ENCODE assay signal across 28 cellular contexts in genomic region chr10:11010582-11010981, GRCh38.
"Had no signal": no experiment of that assay in that cellular context is flagged by ENCODE, and none has a peak within 500 bp of the region (broad histone marks: within the 10 kb centered on the region; RNA-seq: fewer than 3 reads in every experiment).

No MANE protein-coding gene starts in this region.

- H3K36me3 Mint-ChIP-seq: activated naive CD4-positive, alpha-beta T cell treated with anti-CD3 and anti-CD28 coated beads, Interleukin-2, amount 50 U/mL, for 24 hours; natural killer cell treated with Interleukin-12 subunit alpha and Interleukin-12 subunit beta and Interleukin-15 and Interleukin-18, amount 100 ng/mL, for 72 hours; WTC11 had no signal

- H3K27ac ChIP-seq: body of pancreas, cardiac muscle cell, coronary artery, esophagus squamous epithelium, left lung, lower lobe of right lung, skin epidermis, thoracic aorta, upper lobe of right lung had no signal

- DNase-seq: activated CD4-positive, alpha-beta T cell treated with anti-CD3 and anti-CD28 coated beads for 1 hour; activated CD4-positive, alpha-beta T cell treated with anti-CD3 and anti-CD28 coated beads, Interleukin-2, amount 10 ng/mL, durations not matched to agents 7 days and 5 days; activated CD8-positive, alpha-beta T cell treated with anti-CD3 and anti-CD28 coated beads for 36 hours; activated T-cell treated with anti-CD3 and anti-CD28 coated beads, Interleukin-2, amount 50 U/mL, for 48 hours; anterior cingulate cortex; body of pancreas; endodermal cell; esophagus squamous epithelium; foreskin melanocyte; left lung; lower lobe of right lung; mesenchymal stem cell; stimulated activated CD4-positive, alpha-beta T cell treated with anti-CD3 and anti-CD28 coated beads, Interleukin-12 subunit alpha, Interleukin-12 subunit beta, amount 100 ng/mL, for 4 hours; stimulated activated CD4-positive, alpha-beta T cell treated with anti-CD3 and anti-CD28 coated beads, Interleukin-4, amount 100 ng/mL, for 1 hour; T-helper 2 cell; upper lobe of right lung had no signal

- H3K27me3 ChIP-seq: cardiac muscle cell, right atrium auricular region, upper lobe of right lung had no signal

- H3K9me3 ChIP-seq: body of pancreas, esophagus squamous epithelium, left lung, lower lobe of right lung, right atrium auricular region, thoracic aorta, upper lobe of right lung had no signal

- H3K9me3 Mint-ChIP-seq: activated CD4-positive, alpha-beta T cell treated with anti-CD3 and anti-CD28 coated beads, Interleukin-2, amount 10 ng/mL, durations not matched to agents 7 days and 5 days; activated CD8-positive, alpha-beta T cell treated with anti-CD3 and anti-CD28 coated beads for 36 hours; activated naive CD4-positive, alpha-beta T cell treated with anti-CD3 and anti-CD28 coated beads, Interleukin-2, amount 50 U/mL, for 24 hours; activated T-helper 2 cell treated with anti-CD3 and anti-CD28 coated beads, Interferon-gamma antibody, Interleukin-2, Interleukin-4, amounts not matched to agents 10 μg/mL and 5 μg/mL and 100 μg/mL, durations not matched to agents 14 hours and 24 hours and 36 hours; endodermal cell; natural killer cell treated with Interleukin-12 subunit alpha and Interleukin-12 subunit beta and Interleukin-15 and Interleukin-18, amount 100 ng/mL, for 72 hours; stimulated activated naive CD8-positive, alpha-beta T cell treated with anti-CD3 and anti-CD28 coated beads, Interleukin-15, Interleukin-2, amounts not matched to agents 100 ng/mL and 50 ng/mL, for 24 hours; WTC11 had no signal

- ATAC-seq: activated CD8-positive, alpha-beta T cell treated with anti-CD3 and anti-CD28 coated beads for 36 hours; body of pancreas; left lung; lower lobe of right lung; natural killer cell treated with Interleukin-12 subunit alpha and Interleukin-12 subunit beta and Interleukin-15 and Interleukin-18, amount 100 ng/mL, for 72 hours; SK-N-SH treated with all-trans-retinoic acid at 6 μM for 48 hours; upper lobe of right lung; WTC11 had no signal

- H3K4me3 Mint-ChIP-seq: activated CD4-positive, alpha-beta T cell treated with anti-CD3 and anti-CD28 coated beads, Interleukin-2, amount 10 ng/mL, durations not matched to agents 7 days and 5 days; activated CD8-positive, alpha-beta T cell treated with anti-CD3 and anti-CD28 coated beads for 36 hours; activated naive CD4-positive, alpha-beta T cell treated with anti-CD3 and anti-CD28 coated beads, Interleukin-2, amount 50 U/mL, for 24 hours; endodermal cell; natural killer cell treated with Interleukin-12 subunit alpha and Interleukin-12 subunit beta and Interleukin-15 and Interleukin-18, amount 100 ng/mL, for 72 hours; stimulated activated naive CD8-positive, alpha-beta T cell treated with anti-CD3 and anti-CD28 coated beads, Interleukin-15, Interleukin-2, amounts not matched to agents 100 ng/mL and 50 ng/mL, for 24 hours; WTC11 had no signal

- H3K27ac Mint-ChIP-seq: activated CD4-positive, alpha-beta T cell treated with anti-CD3 and anti-CD28 coated beads, Interleukin-2, amount 10 ng/mL, durations not matched to agents 7 days and 5 days; activated CD8-positive, alpha-beta T cell treated with anti-CD3 and anti-CD28 coated beads for 36 hours; activated naive CD4-positive, alpha-beta T cell treated with anti-CD3 and anti-CD28 coated beads, Interleukin-2, amount 50 U/mL, for 24 hours; activated T-helper 2 cell treated with anti-CD3 and anti-CD28 coated beads, Interferon-gamma antibody, Interleukin-2, Interleukin-4, amounts not matched to agents 10 μg/mL and 5 μg/mL and 100 μg/mL, durations not matched to agents 14 hours and 24 hours and 36 hours; endodermal cell; natural killer cell treated with Interleukin-12 subunit alpha and Interleukin-12 subunit beta and Interleukin-15 and Interleukin-18, amount 100 ng/mL, for 72 hours; progenitor cell of endocrine pancreas; stimulated activated naive CD8-positive, alpha-beta T cell treated with anti-CD3 and anti-CD28 coated beads, Interleukin-15, Interleukin-2, amounts not matched to agents 100 ng/mL and 50 ng/mL, for 24 hours; WTC11 had no signal

- H3K4me3 ChIP-seq: body of pancreas, cardiac muscle cell, coronary artery, esophagus squamous epithelium, left lung, lower lobe of right lung, right atrium auricular region, skin epidermis, thoracic aorta, upper lobe of right lung had no signal

- H3K36me3 ChIP-seq: cardiac muscle cell, esophagus squamous epithelium, left lung, lower lobe of right lung, right atrium auricular region, thoracic aorta, upper lobe of right lung had no signal

- H3K4me1 ChIP-seq: body of pancreas had no signal
